Comparison of ENCODE assay signal across 21 cellular contexts in genomic region chr2:29398384-29399237, GRCh38.
A peak's percentile ranks its signal among the peaks of the same experiment; 100 is the strongest.
DNase-seq lines count a peak whose midpoint lies in the region; ATAC-seq, FAIRE-seq and TF ChIP-seq lines count a peak whose summit lies in the region.
"Had no signal": no experiment of that assay in that cellular context is flagged by ENCODE, and none has a peak within 500 bp of the region (broad histone marks: within the 10 kb centered on the region; RNA-seq: fewer than 3 reads in every experiment).

No MANE protein-coding gene starts in this region.

- H3K27me3 ChIP-seq in pancreas: no peaks in the 10 kb centered on the region
- H3K27me3 ChIP-seq: MG63, sigmoid colon, transverse colon had no signal

- H3K4me3 ChIP-seq in pancreas: no peak overlapping the region
- H3K4me3 ChIP-seq: GM12878, lung, MG63, sigmoid colon, transverse colon had no signal

- H3K27ac ChIP-seq in pancreas: peak overlapping the region in 3 of 4 donors; percentile 12 to 62 (median 44)
- H3K27ac ChIP-seq: foreskin keratinocyte, sigmoid colon, transverse colon had no signal

- intact Hi-C loops in pancreas (cut with DNase I): no loop called here

- no peak for FAIRE-seq in pancreas (lab: Jason Lieb, UNC)
- FAIRE-seq: endometrium, GM12878 had no signal

- 38 to 46% methylated on average over 8 of the region's 8 CpGs for WGBS in pancreas, 2 donors

- DNase-seq in DMS53 (lab: John Stamatoyannopoulos, UW): peak; percentile 13
- DNase-seq in DMS53 treated with DMSO at 0.1 percent for 48 hours (lab: John Stamatoyannopoulos, UW; ENCODE audit: unreplicated experiment): no peak
- peak; percentile 37 for DNase-seq in LHCN-M2 (ENCODE audit: low read depth)
- DNase-seq in cerebellar cortex (ENCODE audit: low spot score): peak; percentile 41
- no peak for DNase-seq in pancreas
- no peak for DNase-seq in stimulated activated CD4-positive, alpha-beta T cell treated with anti-CD3 and anti-CD28 coated beads, Interleukin-1b, Interleukin-23, amount 100 ng/mL, for 48 hours
- DNase-seq in NCI-H2171 treated with DMSO at 0.1 percent for 48 hours (lab: John Stamatoyannopoulos, UW): no peak
- DNase-seq: 8988T; activated CD4-positive, alpha-beta T cell treated with anti-CD3 and anti-CD28 coated beads, Interleukin-2, amount 10 ng/mL, durations not matched to agents 7 days and 5 days; activated T-cell treated with anti-CD3 and anti-CD28 coated beads for 4 hours; foreskin keratinocyte; MG63; NCI-H2171; sigmoid colon; stimulated activated CD4-positive, alpha-beta T cell treated with anti-CD3 and anti-CD28 coated beads, Interleukin-4, amount 100 ng/mL, for 24 hours; transverse colon had no signal

- ATAC-seq in pancreas (peak in 2 of 4 donors; percentile 3 to 8), HG03159 (IDR thresholded peaks at IDR 0.05; ENCODE audit: unreplicated experiment) (no peak)
- ATAC-seq: activated naive CD4-positive, alpha-beta T cell treated with anti-CD3 and anti-CD28 coated beads, Interleukin-2, amount 50 U/mL, for 72 hours; foreskin keratinocyte; GM12878 had no signal

- TF ChIP-seq CTCF in pancreas (IDR thresholded peaks at IDR 0.05): no peak

- peaks cover 32 to 40% (median 33%) of the 10 kb centered on the region in 3 donors for H3K4me1 ChIP-seq in pancreas
- H3K4me1 ChIP-seq: foreskin keratinocyte, sigmoid colon, transverse colon had no signal

- H3K9me3 ChIP-seq in pancreas: no peaks in the 10 kb centered on the region
- H3K9me3 ChIP-seq: MG63, sigmoid colon, transverse colon had no signal

- no peaks in the 10 kb centered on the region for H3K36me3 ChIP-seq in pancreas
- H3K36me3 ChIP-seq: MG63, sigmoid colon, transverse colon had no signal

Comparison
In these comparisons a context has a peak if more than half of its experiments do, and no peak if none do; other contexts are left out.
1. DNase-seq: peak in DMS53 (single experiment), LHCN-M2 (single experiment) and cerebellar cortex (single experiment); none in DMS53 treated with DMSO at 0.1 percent for 48 hours (single experiment), pancreas (0 of 6), stimulated activated CD4-positive, alpha-beta T cell treated with anti-CD3 and anti-CD28 coated beads, Interleukin-1b, Interleukin-23, amount 100 ng/mL, for 48 hours (single experiment) and NCI-H2171 treated with DMSO at 0.1 percent for 48 hours (single experiment).